In the genomic region with DNA sequence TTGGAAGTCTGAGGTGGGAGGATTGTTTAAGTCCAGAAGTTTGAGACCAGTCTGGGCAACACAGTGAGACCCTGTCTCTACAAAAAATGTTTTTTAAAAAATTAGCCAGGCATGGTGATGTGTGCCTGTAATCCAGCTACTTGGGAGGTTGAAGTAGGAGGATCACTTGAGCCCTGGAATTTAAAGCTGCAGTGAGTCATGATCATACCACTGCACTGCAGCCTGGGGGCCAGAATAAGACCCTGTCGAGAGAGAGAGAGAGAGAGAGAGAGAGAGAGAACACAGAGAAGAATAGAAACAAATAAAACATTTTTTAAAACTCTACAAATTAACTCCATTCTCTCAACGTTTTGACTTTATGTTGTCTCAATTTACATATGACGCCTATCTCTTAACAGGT, we compare ENCODE assay signal across 6 cellular contexts.
"Had no signal": no experiment of that assay in that cellular context is flagged by ENCODE, and none has a peak within 500 bp of the region (broad histone marks: within the 10 kb centered on the region; RNA-seq: fewer than 3 reads in every experiment).

No MANE protein-coding gene starts in this region.

- H3K4me3 Mint-ChIP-seq: H9 had no signal

- H3K27ac ChIP-seq: GM23248 had no signal

- H3K4me1 Mint-ChIP-seq: H9 had no signal

- DNase-seq: GM23248, GOT3, H9, HCEC 1CT, IMR-90 had no signal

- H3K4me3 ChIP-seq: GM23248, K562 had no signal

- H3K9me3 Mint-ChIP-seq: H9 had no signal

- H3K27ac Mint-ChIP-seq: H9 had no signal

- ATAC-seq: K562 had no signal

- H3K9ac ChIP-seq: GM23248 had no signal

- H2AFZ ChIP-seq: GM23248 had no signal
